ENCODE assay signal across 8 cellular contexts in genomic region chr11:36510567-36511020, GRCh38. TPM values are rescaled to one million over a fixed set of nuclear protein-coding genes. Genes with fewer than 3 reads are reported as not detected.
A peak's percentile ranks its signal among the peaks of the same experiment; 100 is the strongest.
DNase-seq lines count a peak whose midpoint lies in the region; ATAC-seq and TF ChIP-seq lines count a peak whose summit lies in the region.

No MANE protein-coding gene starts in this region.

- H3K36me3 ChIP-seq in gastroesophageal sphincter (no peaks in the 10 kb centered on the region), psoas muscle (ENCODE audit: insufficient read depth in 1 of 2, low read depth in 1 of 2) (no peaks in the 10 kb centered on the region)

- H3K27ac Mint-ChIP-seq in Calu3 (ENCODE audit: unreplicated experiment) (peak overlapping the region; percentile 74), T-helper 17 cell (peak overlapping the region; percentile 99)

- DNase-seq in Calu3, result no peak
- DNase-seq in T-helper 17 cell, result no peak
- no peak for DNase-seq in psoas muscle
- DNase-seq in putamen (ENCODE audit: low spot score), result no peak
- no peak for DNase-seq in NCI-H1092 treated with DMSO at 0.1 percent for 48 hours (lab: John Stamatoyannopoulos, UW)

- H3K9me3 ChIP-seq in T-helper 17 cell (ENCODE audit: control insufficient read depth, low read length, poor library complexity, severe bottlenecking), result no peaks in the 10 kb centered on the region
- peaks cover 0 to 9% (median 0%) of the 10 kb centered on the region in 3 donors for H3K9me3 ChIP-seq in gastroesophageal sphincter
- H3K9me3 ChIP-seq in psoas muscle, result no peaks in the 10 kb centered on the region

- H3K4me1 ChIP-seq in gastroesophageal sphincter (peaks cover 0 to 38% (median 10%) of the 10 kb centered on the region in 3 donors), psoas muscle (peaks cover 6% of the 10 kb centered on the region)

- peak overlapping the region; percentile 93 for H3K4me3 Mint-ChIP-seq in Calu3 (ENCODE audit: low read depth, unreplicated experiment)
- peak overlapping the region; percentile 99 for H3K4me3 Mint-ChIP-seq in T-helper 17 cell

- CTCF ChIA-PET in Calu3 (lab: Charles Lee), result interaction anchor here (0.8 to 2.0 kb wide), 3 partner anchors 18 to 53 kb away, joined by 3 to 7 read pairs (median 5); no protein-coding TSS in a partner anchor

- H3K4me1 Mint-ChIP-seq in Calu3 (ENCODE audit: low read depth, unreplicated experiment) (peaks cover 16% of the 10 kb centered on the region), T-helper 17 cell (peaks cover 25% of the 10 kb centered on the region)

- H3K27me3 Mint-ChIP-seq in Calu3 (ENCODE audit: unreplicated experiment) (peaks cover 27% of the 10 kb centered on the region), T-helper 17 cell (peaks cover 10% of the 10 kb centered on the region)

- TF ChIP-seq CTCF in Calu3 (IDR thresholded peaks at IDR 0.05; ENCODE audit: unreplicated experiment), result no peak
- TF ChIP-seq CTCF in gastroesophageal sphincter (IDR thresholded peaks at IDR 0.05), result no peak
- no peak for TF ChIP-seq CTCF in psoas muscle (IDR thresholded peaks at IDR 0.05)

- BruUV-seq in Calu3 (replicated peaks; lab: Mats Ljungman, UMichigan), result no TSS peak

- intact Hi-C loops in Calu3 (cut with micrococcal nuclease; ENCODE audit: unreplicated experiment), result loop anchor here (2.0 kb wide), 1 partner anchor 30 kb away; no protein-coding TSS in a partner anchor
- intact Hi-C loops in psoas muscle (cut with DNase I), result no loop called here

- TF ChIP-seq POLR2A in gastroesophageal sphincter (IDR thresholded peaks at IDR 0.05), result no peak

- H3K4me3 ChIP-seq in gastroesophageal sphincter, result peak overlapping the region; percentile 78 to 92
- peak overlapping the region; percentile 96 for H3K4me3 ChIP-seq in psoas muscle

- no peak for TF ChIP-seq EP300 in gastroesophageal sphincter (IDR thresholded peaks at IDR 0.05)

- peak; percentile 3 for ATAC-seq in GM21825 (IDR thresholded peaks at IDR 0.05; ENCODE audit: unreplicated experiment)
- no peak for ATAC-seq in T-helper 17 cell
- no peak for ATAC-seq in gastroesophageal sphincter
- no peak for ATAC-seq in psoas muscle
- ATAC-seq in HG03378 (IDR thresholded peaks at IDR 0.05; ENCODE audit: unreplicated experiment), result no peak

- H3K27ac ChIP-seq in gastroesophageal sphincter (peak overlapping the region; percentile 11 to 93 (median 88)), psoas muscle (peak overlapping the region; percentile 98)

- H3K27me3 ChIP-seq in gastroesophageal sphincter (no peaks in the 10 kb centered on the region), psoas muscle (ENCODE audit: insufficient read depth in 3 of 3, low read length in 2 of 3) (no peaks in the 10 kb centered on the region)

- H3K36me3 Mint-ChIP-seq in Calu3 (ENCODE audit: insufficient read depth, unreplicated experiment) (peaks cover 24% of the 10 kb centered on the region), T-helper 17 cell (ENCODE audit: low read depth) (peaks cover 3% of the 10 kb centered on the region)

- peaks cover 7% of the 10 kb centered on the region for H3K9me3 Mint-ChIP-seq in Calu3 (ENCODE audit: low read depth, unreplicated experiment)

- WGBS in gastroesophageal sphincter (ENCODE audit: low coverage in 1 of 2), 2 donors, result 7 to 16% methylated on average over 9 to 11 of the region's 11 CpGs
- 22 to 26% (median 23%) methylated on average over 11 of the region's 11 CpGs for WGBS in psoas muscle, 3 donors

RNA-seq across cellular contexts. Expression of gene TRAF6, which starts 0.5 kb away (rescaled TPM):
- total RNA-seq in Calu3 (2022) (13.5 and 14.8 TPM in 2 replicates), T-helper 17 cell (10 to 100 TPM; 20.2 to 26.2 TPM), gastroesophageal sphincter (10 to 100 TPM; 13.5 to 17.0 (median 16.1) TPM), psoas muscle (10 to 100 TPM; 11.1 to 14.9 (median 11.6) TPM)
- 1 to 10 TPM; 4.7 to 9.7 (median 6.7) TPM for polyA plus RNA-seq in psoas muscle

RNA-seq across cellular contexts. Expression of gene RAG1, which starts 57.2 kb away (rescaled TPM):
- 0.56 and 0.90 TPM in 2 replicates for total RNA-seq in Calu3 (2022)
- under 1 TPM; 0.16 to 0.27 TPM for total RNA-seq in T-helper 17 cell
- total RNA-seq in gastroesophageal sphincter, result under 1 TPM; 0.13 to 0.93 (median 0.86) TPM
- total RNA-seq in psoas muscle, result 1 to 10 TPM in 1 of 4 donors, under 1 TPM in 3; 0.24 to 1.7 (median 0.60) TPM
- under 1 TPM; 0.04 to 0.85 (median 0.35) TPM for polyA plus RNA-seq in psoas muscle
